16 cellular contexts compared by ENCODE assay signal in genomic region chr2:173451137-173451536, GRCh38.
DNase-seq lines count a peak whose midpoint lies in the region; ATAC-seq lines count a peak whose summit lies in the region.
"Had no signal": no experiment of that assay in that cellular context is flagged by ENCODE, and none has a peak within 500 bp of the region (broad histone marks: within the 10 kb centered on the region; RNA-seq: fewer than 3 reads in every experiment).

No MANE protein-coding gene starts in this region.

- DNase-seq in NCI-H2171 treated with DMSO at 0.1 percent for 48 hours (lab: John Stamatoyannopoulos, UW) (peak; percentile 41), NCI-H2171 (lab: John Stamatoyannopoulos, UW) (no peak), RPMI8226 (peak; percentile 76), memory B cell (ENCODE audit: low spot score in 2 of 2) (no peak), cerebellar nuclear complex (lab: John Stamatoyannopoulos, UW) (no peak), posterior vena cava (ENCODE audit: low spot score) (no peak)
- DNase-seq: 8988T; activated naive CD4-positive, alpha-beta T cell treated with anti-CD3 and anti-CD28 coated beads, Interleukin-2, amount 10 ng/mL, durations not matched to agents 7 days and 5 days; Caco-2; GM23248; left ventricle myocardium superior; NCI-H1105 treated with DMSO at 0.1 percent for 48 hours; nephron progenitor cell had no signal

- intact Hi-C loops in posterior vena cava (cut with DNase I), result no loop called here

- peaks cover 6% of the 10 kb centered on the region for H3K4me1 Mint-ChIP-seq in memory B cell

- peaks cover 1% of the 10 kb centered on the region for H3K9me3 Mint-ChIP-seq in memory B cell
- H3K9me3 Mint-ChIP-seq: activated naive CD4-positive, alpha-beta T cell treated with anti-CD3 and anti-CD28 coated beads, Interleukin-2, amount 10 ng/mL, durations not matched to agents 7 days and 5 days had no signal

- peaks cover 9% of the 10 kb centered on the region for H3K27me3 Mint-ChIP-seq in memory B cell

- H3K27ac Mint-ChIP-seq in memory B cell, result no peak overlapping the region
- H3K27ac Mint-ChIP-seq: activated naive CD4-positive, alpha-beta T cell treated with anti-CD3 and anti-CD28 coated beads, Interleukin-2, amount 10 ng/mL, durations not matched to agents 7 days and 5 days; nephron progenitor cell had no signal

- no peaks in the 10 kb centered on the region for H3K36me3 Mint-ChIP-seq in memory B cell
- H3K36me3 Mint-ChIP-seq: activated naive CD4-positive, alpha-beta T cell treated with anti-CD3 and anti-CD28 coated beads, Interleukin-2, amount 10 ng/mL, durations not matched to agents 7 days and 5 days had no signal

- no peak overlapping the region for H3K4me3 Mint-ChIP-seq in memory B cell
- H3K4me3 Mint-ChIP-seq: activated naive CD4-positive, alpha-beta T cell treated with anti-CD3 and anti-CD28 coated beads, Interleukin-2, amount 10 ng/mL, durations not matched to agents 7 days and 5 days; nephron progenitor cell had no signal

- ATAC-seq in GM21423 (IDR thresholded peaks at IDR 0.05; ENCODE audit: unreplicated experiment), result peak; percentile 55
- peak; percentile 37 for ATAC-seq in memory B cell (ENCODE audit: low read depth)
- ATAC-seq in HG02759 (IDR thresholded peaks at IDR 0.05; ENCODE audit: unreplicated experiment), result no peak
- ATAC-seq: esophagus mucosa, left ventricle myocardium superior had no signal

Comparison
In these comparisons a context has a peak if more than half of its experiments do, and no peak if none do; other contexts are left out.
1. DNase-seq: peak in NCI-H2171 treated with DMSO at 0.1 percent for 48 hours (single experiment) and RPMI8226 (single experiment); none in NCI-H2171 (single experiment), memory B cell (0 of 2), cerebellar nuclear complex (0 of 2) and posterior vena cava (single experiment).